Comparison of ENCODE assay signal across 8 cellular contexts in the genomic region with DNA sequence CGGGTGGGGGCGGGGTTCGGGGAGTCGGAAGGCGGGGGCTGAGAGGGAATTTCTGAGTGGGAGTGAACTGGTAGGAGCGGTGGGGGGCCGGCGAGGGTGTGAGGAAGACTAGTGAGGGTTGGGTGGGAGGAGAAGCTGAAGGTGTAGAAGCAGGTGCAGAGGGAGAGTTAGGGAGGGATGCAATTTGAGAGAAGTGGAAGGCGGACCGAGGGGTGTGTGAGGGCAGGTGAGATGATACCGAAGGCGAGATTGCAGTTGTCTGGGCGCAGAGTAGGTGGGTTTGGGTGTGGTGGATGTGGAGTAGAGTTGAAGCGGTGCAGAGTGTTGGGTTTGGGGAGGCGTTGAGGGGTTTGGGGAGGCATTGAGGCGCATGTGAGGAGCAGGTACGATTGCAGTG. TPM values are rescaled to one million over a fixed set of nuclear protein-coding genes. Genes with fewer than 3 reads are reported as not detected.
DNase-seq lines count a peak whose midpoint lies in the region; ATAC-seq, FAIRE-seq and TF ChIP-seq lines count a peak whose summit lies in the region.

No MANE protein-coding gene starts in this region.

- peak; percentile 0 for ATAC-seq in HG03354 (IDR thresholded peaks at IDR 0.05; ENCODE audit: poor library complexity, severe bottlenecking, unreplicated experiment)
- ATAC-seq in naive thymus-derived CD8-positive, alpha-beta T cell = peak; percentile 0 to 4
- ATAC-seq in HG03521 (IDR thresholded peaks at IDR 0.05; ENCODE audit: unreplicated experiment) = no peak
- no peak for ATAC-seq in HG03045 (IDR thresholded peaks at IDR 0.05; ENCODE audit: unreplicated experiment)

- FAIRE-seq in D721Med (lab: Jason Lieb, UNC) = no peak
- no peak for FAIRE-seq in bronchial epithelial cell (lab: Jason Lieb, UNC)

- peak overlapping the region; percentile 84 to 95 (median 90) for H3K4me3 Mint-ChIP-seq in naive thymus-derived CD8-positive, alpha-beta T cell

- POLR2A ChIA-PET in naive thymus-derived CD8-positive, alpha-beta T cell (lab: Charles Lee) = interaction anchor here (1.0 to 2.1 kb wide), 8 partner anchors 9 to 651 kb away, joined by 3 to 9 read pairs (median 4); a partner anchor contains a TSS

- H3K4me3 ChIP-seq in bronchial epithelial cell (ENCODE audit: low read depth, low read length) = peak overlapping the region; percentile 71

- DNase-seq in D721Med (ENCODE audit: insufficient read length, low spot score) (peak; percentile 38), bronchial epithelial cell (ENCODE audit: low read depth) (peak; percentile 10), D341Med (ENCODE audit: low spot score) (no peak), KG1 (lab: John Stamatoyannopoulos, UW) (no peak)
- no peak for DNase-seq in naive thymus-derived CD8-positive, alpha-beta T cell

- no peaks in the 10 kb centered on the region for H3K36me3 Mint-ChIP-seq in naive thymus-derived CD8-positive, alpha-beta T cell

- H3K36me3 ChIP-seq in bronchial epithelial cell (ENCODE audit: control insufficient read depth, insufficient read depth, low read length) = no peaks in the 10 kb centered on the region

- H3K27me3 ChIP-seq in bronchial epithelial cell (ENCODE audit: control insufficient read depth, insufficient read depth, low read length) = no peaks in the 10 kb centered on the region

- no peaks in the 10 kb centered on the region for H3K27me3 Mint-ChIP-seq in naive thymus-derived CD8-positive, alpha-beta T cell

- H3K27ac Mint-ChIP-seq in naive thymus-derived CD8-positive, alpha-beta T cell = peak overlapping the region; percentile 88 to 99 (median 93)

- TF ChIP-seq CTCF in D721Med (IDR thresholded peaks at IDR 0.05; ENCODE audit: insufficient read depth, missing control alignments) (no peak), bronchial epithelial cell (IDR thresholded peaks at IDR 0.05; ENCODE audit: insufficient read depth, low read length, severe bottlenecking) (no peak)

- H3K4me1 Mint-ChIP-seq in naive thymus-derived CD8-positive, alpha-beta T cell = peaks cover 36 to 77% (median 71%) of the 10 kb centered on the region in 4 donors

- no peaks in the 10 kb centered on the region for H3K9me3 Mint-ChIP-seq in naive thymus-derived CD8-positive, alpha-beta T cell

RNA-seq across cellular contexts. Expression of a gene that starts 0.6 kb away (rescaled TPM):
- total RNA-seq in bronchial epithelial cell = 8.7 and 12.9 TPM in 2 replicates
- total RNA-seq in naive thymus-derived CD8-positive, alpha-beta T cell = 10 to 100 TPM; 69.6 to 70.3 TPM
- polyA plus RNA-seq in naive thymus-derived CD8-positive, alpha-beta T cell = 10 to 100 TPM; 19.0 to 29.3 (median 26.2) TPM

Comparison
In these comparisons a context has a peak if more than half of its experiments do, and no peak if none do; other contexts are left out.
1. DNase-seq: peak in D721Med (single experiment) and bronchial epithelial cell (single experiment); none in naive thymus-derived CD8-positive, alpha-beta T cell (0 of 10), D341Med (single experiment) and KG1 (single experiment).
2. ATAC-seq: peak in HG03354 (single experiment) and naive thymus-derived CD8-positive, alpha-beta T cell (2 of 2); none in HG03521 (single experiment) and HG03045 (single experiment).